ENCODE assay signal across 13 cellular contexts in genomic region chr9:133838859-133839507, GRCh38.
DNase-seq lines count a peak whose midpoint lies in the region; ATAC-seq, FAIRE-seq and TF ChIP-seq lines count a peak whose summit lies in the region.
"Had no signal": no experiment of that assay in that cellular context is flagged by ENCODE, and none has a peak within 500 bp of the region (broad histone marks: within the 10 kb centered on the region; RNA-seq: fewer than 3 reads in every experiment).

No MANE protein-coding gene starts in this region.

- no peak overlapping the region for H3K4me3 Mint-ChIP-seq in Caco-2 (ENCODE audit: unreplicated experiment)
- H3K4me3 Mint-ChIP-seq in nephron progenitor cell, result peak overlapping the region; percentile 54
- no peak overlapping the region for H3K4me3 Mint-ChIP-seq in effector memory CD8-positive, alpha-beta T cell
- no peak overlapping the region for H3K4me3 Mint-ChIP-seq in activated T-cell treated with anti-CD3 and anti-CD28 coated beads, Interleukin-2, amount 50 U/mL, for 4 hours
- H3K4me3 Mint-ChIP-seq: CD8-positive, alpha-beta memory T cell had no signal

- H2AFZ ChIP-seq in H1 (ENCODE audit: low read length), result no peak overlapping the region

- TF ChIP-seq POLR2A in H1 (IDR thresholded peaks at IDR 0.05; ENCODE audit: control extremely low read depth in 1 of 2, low read depth in 2 of 2, low read length in 2 of 2), result no peak

- H4K5ac ChIP-seq in H1 (ENCODE audit: insufficient read length, low read depth, low read length), result no peak overlapping the region

- peaks cover 2 to 11% of the 10 kb centered on the region in 2 experiments for H4K20me1 ChIP-seq in H1 (replicated peaks in 1 of 2; ENCODE audit: control insufficient read depth in 1 of 2, insufficient read depth in 2 of 2, low read length in 2 of 2)

- H2BK120ac ChIP-seq in H1 (replicated peaks; ENCODE audit: low read depth, low read length), result no peak overlapping the region

- no peak overlapping the region for H3K9ac ChIP-seq in H1 (replicated peaks in 1 of 4; ENCODE audit: extremely low read depth in 1 of 4, low read depth in 3 of 4, low read length in 3 of 4)
- H3K9ac ChIP-seq: BLaER1 had no signal

- TF ChIP-seq EP300 in H1 (IDR thresholded peaks at IDR 0.05; ENCODE audit: borderline replicate concordance in 1 of 2, low read depth in 2 of 2, low read length in 2 of 2), result no peak

- H3K36me3 Mint-ChIP-seq in Caco-2 (ENCODE audit: insufficient read depth, unreplicated experiment) (peaks cover 18% of the 10 kb centered on the region), nephron progenitor cell (ENCODE audit: low read depth) (no peaks in the 10 kb centered on the region)
- peaks cover 3% of the 10 kb centered on the region for H3K36me3 Mint-ChIP-seq in effector memory CD8-positive, alpha-beta T cell (ENCODE audit: insufficient read depth)
- no peaks in the 10 kb centered on the region for H3K36me3 Mint-ChIP-seq in activated T-cell treated with anti-CD3 and anti-CD28 coated beads, Interleukin-2, amount 50 U/mL, for 4 hours (ENCODE audit: insufficient read depth)
- H3K36me3 Mint-ChIP-seq: CD8-positive, alpha-beta memory T cell had no signal

- no peak overlapping the region for H4K91ac ChIP-seq in H1 (replicated peaks; ENCODE audit: insufficient read length, low read length)

- no peak for ATAC-seq in effector memory CD8-positive, alpha-beta T cell (replicated peaks)
- ATAC-seq in activated T-cell treated with anti-CD3 and anti-CD28 coated beads, Interleukin-2, amount 50 U/mL, for 4 hours, result no peak

- H3K36me3 ChIP-seq in Caco-2 (ENCODE audit: control insufficient read depth, insufficient read depth, low read length) (no peaks in the 10 kb centered on the region), H1 (ENCODE audit: control insufficient read depth in 2 of 4, insufficient read depth in 4 of 4, low read length in 3 of 4) (no peaks in the 10 kb centered on the region; a peak in 1 of 8 replicates)
- H3K36me3 ChIP-seq: BLaER1 had no signal

- H3K4me2 ChIP-seq in H1 (ENCODE audit: insufficient read depth in 1 of 2, low read depth in 2 of 2, low read length in 2 of 2), result no peak overlapping the region

- intact Hi-C loops in Caco-2 (cut with micrococcal nuclease; ENCODE audit: unreplicated experiment), result no loop called here

- no peak overlapping the region for H3K14ac ChIP-seq in H1 (ENCODE audit: insufficient read length)

- no peak overlapping the region; the same call in 1 of the 2 replicates for H4K8ac ChIP-seq in H1 (ENCODE audit: extremely low read depth, insufficient read depth, low read length)

- H3K79me2 ChIP-seq in H1 (ENCODE audit: control insufficient read depth in 1 of 2, insufficient read depth in 2 of 2, low read length in 2 of 2), result peaks cover 0 to 11% of the 10 kb centered on the region in 2 experiments; a peak in 1 of 4 replicates

- H2AK5ac ChIP-seq in H1 (ENCODE audit: low read depth, low read length), result 0 out of 2 replicates have a peak overlapping the region, but pooled peaks have one; percentile 24

- TF ChIP-seq CTCF in Caco-2 (IDR thresholded peaks at IDR 0.05; ENCODE audit: insufficient read depth in 1 of 2, low read depth in 1 of 2, low read length in 1 of 2, severe bottlenecking in 1 of 2, unreplicated experiment in 1 of 2) (no peak), H1 (IDR thresholded peaks at IDR 0.05; ENCODE audit: control extremely low read depth in 1 of 3, insufficient read depth in 1 of 3, low read depth in 1 of 3, low read length in 3 of 3) (no peak), nephron progenitor cell (IDR thresholded peaks at IDR 0.05) (no peak)

- H3K23ac ChIP-seq in H1 (ENCODE audit: insufficient read length), result no peak overlapping the region

- POLR2A ChIA-PET in Caco-2 (lab: Charles Lee) (no interaction called here), H1 (lab: Charles Lee; ENCODE audit: partially characterized antibody) (interaction anchor here (0.7 kb wide), 1 partner anchor 87 kb away, joined by 3 read pairs; no protein-coding TSS in a partner anchor)

- no peak overlapping the region for H3K4me3 ChIP-seq in Caco-2 (ENCODE audit: low read depth, low read length)
- no peak overlapping the region for H3K4me3 ChIP-seq in H1 (ENCODE audit: extremely low read depth in 1 of 4, insufficient read depth in 2 of 4, low read depth in 3 of 4, low read length in 4 of 4)
- H3K4me3 ChIP-seq: BLaER1 had no signal

- H3K9me3 ChIP-seq in Caco-2, result no peaks in the 10 kb centered on the region
- no peaks in the 10 kb centered on the region for H3K9me3 ChIP-seq in H1 (ENCODE audit: insufficient read depth in 2 of 2, low read depth in 1 of 2, low read length in 1 of 2)
- H3K9me3 ChIP-seq: BLaER1 had no signal

- H3K56ac ChIP-seq in H1 (replicated peaks; ENCODE audit: insufficient read length, low read depth, low read length), result peak overlapping the region; percentile 62

- H3K27me3 Mint-ChIP-seq in Caco-2 (ENCODE audit: insufficient read depth, unreplicated experiment), result no peaks in the 10 kb centered on the region
- H3K27me3 Mint-ChIP-seq in nephron progenitor cell (ENCODE audit: low read depth, poor library complexity), result no peaks in the 10 kb centered on the region
- H3K27me3 Mint-ChIP-seq in effector memory CD8-positive, alpha-beta T cell, result peaks cover 0 to 7% of the 10 kb centered on the region in 2 donors
- no peaks in the 10 kb centered on the region for H3K27me3 Mint-ChIP-seq in activated T-cell treated with anti-CD3 and anti-CD28 coated beads, Interleukin-2, amount 50 U/mL, for 4 hours (ENCODE audit: low read depth)

- H3K27me3 ChIP-seq in Caco-2 (replicated peaks; ENCODE audit: control insufficient read depth, insufficient read depth, low read length), result no peaks in the 10 kb centered on the region
- no peaks in the 10 kb centered on the region for H3K27me3 ChIP-seq in H1 (replicated peaks in 1 of 4; ENCODE audit: control insufficient read depth in 3 of 4, extremely low read depth in 1 of 4, insufficient read depth in 3 of 4, low read length in 3 of 4)
- H3K27me3 ChIP-seq: BLaER1 had no signal

- H3K9me3 Mint-ChIP-seq in Caco-2 (ENCODE audit: unreplicated experiment), result no peaks in the 10 kb centered on the region
- H3K9me3 Mint-ChIP-seq in nephron progenitor cell, result no peaks in the 10 kb centered on the region
- no peaks in the 10 kb centered on the region for H3K9me3 Mint-ChIP-seq in effector memory CD8-positive, alpha-beta T cell
- H3K9me3 Mint-ChIP-seq in activated T-cell treated with anti-CD3 and anti-CD28 coated beads, Interleukin-2, amount 50 U/mL, for 4 hours, result no peaks in the 10 kb centered on the region
- H3K9me3 Mint-ChIP-seq: CD8-positive, alpha-beta memory T cell; H9 had no signal

- DNase-seq in Caco-2 (no peak), NCI-H524 treated with DMSO at 0.1 percent for 48 hours (lab: John Stamatoyannopoulos, UW) (peak; percentile 71), H1 (ENCODE audit: low read depth in 1 of 2, low spot score in 2 of 2) (no peak), nephron progenitor cell (no peak), NOMO-1 treated with DMSO at 0.1 percent for 48 hours (lab: John Stamatoyannopoulos, UW; ENCODE audit: unreplicated experiment) (no peak), DMS153 treated with DMSO at 0.1 percent for 48 hours (lab: John Stamatoyannopoulos, UW; ENCODE audit: unreplicated experiment) (no peak)
- DNase-seq in effector memory CD8-positive, alpha-beta T cell, result no peak
- no peak for DNase-seq in activated T-cell treated with anti-CD3 and anti-CD28 coated beads, Interleukin-2, amount 50 U/mL, for 4 hours
- DNase-seq: 8988T; AML-193; CD8-positive, alpha-beta memory T cell had no signal

- H2BK15ac ChIP-seq in H1 (ENCODE audit: low read length), result no peak overlapping the region

- BruUV-seq in Caco-2 (replicated peaks; lab: Mats Ljungman, UMichigan), result no TSS peak

- 91% methylated on average over 4 of the region's 5 CpGs; no CpG with 5 or more reads in 1 of the 2 experiments for WGBS in H1 (ENCODE audit: extremely low coverage in 1 of 2, insufficient coverage in 1 of 2, insufficient read length in 1 of 2, insufficient replicate concordance in 2 of 2, low coverage in 1 of 2, low lambda C conversion rate in 2 of 2, missing lambda C conversion rate in 1 of 2), 2 experiments

- H2BK12ac ChIP-seq in H1 (ENCODE audit: low read depth, low read length), result no peak overlapping the region

- FAIRE-seq in H1 (lab: Jason Lieb, UNC), result no peak

- no peak overlapping the region for H2BK20ac ChIP-seq in H1 (ENCODE audit: low read length)

- no peak overlapping the region for H3K4ac ChIP-seq in H1 (replicated peaks; ENCODE audit: insufficient read length, low read depth, low read length)

- no peak overlapping the region for H2BK5ac ChIP-seq in H1 (ENCODE audit: low read depth, low read length)

- CTCF ChIA-PET in Caco-2 (lab: Charles Lee) (no interaction called here), H1 (lab: Charles Lee; ENCODE audit: partially characterized antibody) (interaction anchor here (1.3 to 2.9 kb wide), 5 partner anchors 11 to 57 kb away, joined by 4 to 13 read pairs (median 10); no protein-coding TSS in a partner anchor)

- H3K4me1 Mint-ChIP-seq in Caco-2 (ENCODE audit: low read depth, unreplicated experiment), result peaks cover 23% of the 10 kb centered on the region
- H3K4me1 Mint-ChIP-seq in nephron progenitor cell, result peaks cover 80% of the 10 kb centered on the region
- H3K4me1 Mint-ChIP-seq in effector memory CD8-positive, alpha-beta T cell (ENCODE audit: low read depth in 2 of 2), result no peaks in the 10 kb centered on the region
- no peaks in the 10 kb centered on the region for H3K4me1 Mint-ChIP-seq in activated T-cell treated with anti-CD3 and anti-CD28 coated beads, Interleukin-2, amount 50 U/mL, for 4 hours (ENCODE audit: low read depth)
- H3K4me1 Mint-ChIP-seq: CD8-positive, alpha-beta memory T cell had no signal

- TF ChIP-seq RAD21 in H1 (IDR thresholded peaks at IDR 0.05 in 1 of 2, conservative IDR thresholded peaks at IDR 0.05 in 1 of 2; ENCODE audit: low read depth in 2 of 2, low read length in 2 of 2), result no peak

- peaks cover 8% of the 10 kb centered on the region; the same call in 1 of the 2 replicates for H3K23me2 ChIP-seq in H1 (ENCODE audit: low read depth, low read length)

- H3K4me1 ChIP-seq in Caco-2 (peaks cover 5% of the 10 kb centered on the region), H1 (replicated peaks in 1 of 4; ENCODE audit: control insufficient read depth in 3 of 4, insufficient read depth in 4 of 4, low read length in 3 of 4) (peaks cover 0 to 38% (median 22%) of the 10 kb centered on the region in 4 experiments; a peak in 6 of 7 replicates)

- H3K27ac ChIP-seq in H1 (ENCODE audit: low read depth, low read length), result no peak overlapping the region
- H3K27ac ChIP-seq: BLaER1 had no signal

- H3K79me1 ChIP-seq in H1 (ENCODE audit: low read depth, low read length), result peaks cover 14% of the 10 kb centered on the region

- H3K27ac Mint-ChIP-seq in Caco-2 (ENCODE audit: unreplicated experiment) (peak overlapping the region; percentile 20), nephron progenitor cell (no peak overlapping the region)
- no peak overlapping the region for H3K27ac Mint-ChIP-seq in effector memory CD8-positive, alpha-beta T cell
- H3K27ac Mint-ChIP-seq: CD8-positive, alpha-beta memory T cell had no signal

- H3K18ac ChIP-seq in H1 (ENCODE audit: extremely low read depth, low read length), result no peak overlapping the region

TF ChIP-seq in H1, 55 proteins besides CTCF, POLR2A, EP300 and RAD21 (continues in another document):
- TF ChIP-seq HDAC2 (IDR thresholded peaks at IDR 0.05; ENCODE audit: borderline replicate concordance in 1 of 2, low read depth in 2 of 2, low read length in 2 of 2), result no peak
- no peak for TF ChIP-seq BCL11A (IDR thresholded peaks at IDR 0.05; ENCODE audit: low read depth in 2 of 2, low read length in 2 of 2)
